Comparison of ENCODE assay signal across 8 cellular contexts in the genomic region with DNA sequence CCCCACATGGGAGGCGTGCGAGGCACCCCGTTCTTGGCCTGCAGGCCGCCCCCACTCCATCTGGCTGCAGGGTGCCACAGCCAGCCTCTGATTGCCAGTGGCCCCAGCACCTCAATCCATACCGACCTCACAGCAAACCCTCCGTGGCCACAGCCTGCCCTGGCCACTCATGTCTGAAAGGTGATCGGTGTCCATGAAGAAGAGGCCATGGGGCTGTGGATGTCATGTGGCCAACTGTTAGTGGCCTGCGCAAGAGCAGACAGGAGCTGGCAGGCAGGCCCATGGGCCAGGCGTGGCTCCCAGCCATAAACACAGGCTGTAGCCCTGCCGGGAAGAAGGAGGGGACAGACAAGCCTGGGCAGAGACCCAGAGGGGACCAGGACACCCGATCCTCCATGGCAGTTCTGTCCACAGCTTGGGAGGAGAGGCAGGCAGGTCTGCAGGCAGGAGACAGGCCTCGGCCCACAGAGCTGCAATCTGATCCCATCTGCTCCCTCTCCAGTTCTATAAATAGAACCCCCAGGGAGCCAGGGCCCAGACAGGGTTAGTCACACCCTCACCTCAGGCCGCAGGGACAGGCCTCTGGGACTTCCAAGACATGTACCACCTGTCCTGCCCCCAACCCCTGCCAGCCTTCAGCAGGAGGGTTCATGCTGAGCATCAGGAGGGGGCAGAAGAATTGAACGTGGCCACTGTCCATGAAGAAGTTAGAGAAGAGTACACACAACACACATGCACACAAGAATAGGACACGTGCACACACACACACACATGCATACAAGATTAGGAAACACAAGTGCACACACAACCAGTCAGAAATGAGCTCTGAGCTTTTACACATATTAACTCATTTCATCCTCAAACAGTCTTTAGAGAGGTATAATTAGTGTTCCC. TPM values are rescaled to one million over a fixed set of nuclear protein-coding genes. Genes with fewer than 3 reads are reported as not detected.
A peak's percentile ranks its signal among the peaks of the same experiment; 100 is the strongest.
DNase-seq lines count a peak whose midpoint lies in the region; ATAC-seq and TF ChIP-seq lines count a peak whose summit lies in the region.

No MANE protein-coding gene starts in this region.

- TF ChIP-seq CTCF in foreskin fibroblast (IDR thresholded peaks at IDR 0.05; ENCODE audit: low read depth, low read length) (no peak), prostate gland (IDR thresholded peaks at IDR 0.05) (no peak), GM13977 (IDR thresholded peaks at IDR 0.05; ENCODE audit: extremely low read depth, insufficient read depth, missing control alignments) (no peak)

- WGBS in prostate gland: 35% methylated on average over 15 of the region's 15 CpGs

- in situ Hi-C loops in GM13977 (cut with MboI; ENCODE audit: low pct_unique_long_range_greater_than_20kb, low sequenced_read_pairs, unreplicated experiment): no loop called here

- peak; percentile 84 for DNase-seq in HCEC 1CT
- peak; percentile 91 for DNase-seq in NCI-H82 (lab: John Stamatoyannopoulos, UW)
- peak; percentile 64 to 77 for DNase-seq in foreskin fibroblast
- peak; percentile 91 for DNase-seq in prostate gland (ENCODE audit: low spot score)
- DNase-seq in dermis blood vessel endothelial cell: no peak
- no peak for DNase-seq in GM13977 (ENCODE audit: low spot score)

- ATAC-seq in HG03039 (IDR thresholded peaks at IDR 0.05; ENCODE audit: unreplicated experiment) (no peak), HG03460 (IDR thresholded peaks at IDR 0.05; ENCODE audit: unreplicated experiment) (no peak)

- no peak overlapping the region for H3K4me3 ChIP-seq in foreskin fibroblast (ENCODE audit: low read depth in 1 of 2, low read length in 2 of 2)
- H3K4me3 ChIP-seq in prostate gland: no peak overlapping the region

- no peaks in the 10 kb centered on the region for H3K27me3 ChIP-seq in prostate gland (replicated peaks; ENCODE audit: insufficient read depth)

- H3K36me3 ChIP-seq in prostate gland: no peaks in the 10 kb centered on the region

- H3K27ac ChIP-seq in prostate gland: peak overlapping the region; percentile 13 to 49

- no peaks in the 10 kb centered on the region for H3K9me3 ChIP-seq in prostate gland

- peaks cover 3% of the 10 kb centered on the region for H3K4me1 ChIP-seq in prostate gland (replicated peaks)

- intact Hi-C loops in prostate gland (cut with DNase I): loop anchor here (2.0 kb wide), 1 partner anchor 14 kb away; no protein-coding TSS in a partner anchor

- no peak for TF ChIP-seq POLR2A in prostate gland (IDR thresholded peaks at IDR 0.05)

RNA-seq across cellular contexts. Expression of gene STEAP3, which starts 16.9 kb away (rescaled TPM):
- total RNA-seq in prostate gland (10 to 100 TPM; 15.3 to 25.1 TPM), dermis blood vessel endothelial cell (3.9 and 7.9 TPM in 2 replicates)

Comparison
In these comparisons a context has a peak if more than half of its experiments do, and no peak if none do; other contexts are left out.
1. DNase-seq: peak in HCEC 1CT (single experiment), NCI-H82 (single experiment), foreskin fibroblast (2 of 2) and prostate gland (single experiment); none in dermis blood vessel endothelial cell (single experiment) and GM13977 (single experiment).